ENCODE assay signal across 9 cellular contexts in the genomic region with DNA sequence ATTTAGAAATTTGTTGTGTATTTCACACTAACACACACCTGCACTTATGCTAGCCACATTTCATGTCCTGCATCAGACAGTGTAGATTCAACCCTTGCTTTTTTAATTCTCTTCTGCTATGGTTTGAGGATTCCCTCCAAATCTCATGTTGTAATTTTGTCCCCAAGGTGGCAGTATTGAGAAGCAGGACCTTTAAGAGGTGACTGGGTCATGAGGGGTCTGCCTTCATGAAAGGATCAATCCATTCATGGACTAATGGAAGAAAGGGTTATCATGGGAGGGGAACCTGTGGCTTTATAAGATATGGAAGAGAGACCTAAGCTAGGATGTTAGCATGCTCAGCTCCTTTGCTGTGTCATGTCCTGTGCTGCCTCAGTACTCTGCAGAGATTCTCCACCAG.
DNase-seq lines count a peak whose midpoint lies in the region; ATAC-seq and TF ChIP-seq lines count a peak whose summit lies in the region.
"Had no signal": no experiment of that assay in that cellular context is flagged by ENCODE, and none has a peak within 500 bp of the region (broad histone marks: within the 10 kb centered on the region; RNA-seq: fewer than 3 reads in every experiment).

No MANE protein-coding gene starts in this region.

- H3K56ac ChIP-seq in H9 (ENCODE audit: insufficient read length, low read depth, low read length): no peak overlapping the region

- no peaks in the 10 kb centered on the region for H3K36me3 ChIP-seq in PC-9 (ENCODE audit: low read depth)
- H3K36me3 ChIP-seq: suprapubic skin had no signal

- H4K8ac ChIP-seq in H9 (replicated peaks; ENCODE audit: insufficient read length, low read depth, low read length): no peak overlapping the region

- no peaks in the 10 kb centered on the region; the same call in 1 of the 2 replicates for H3K4me1 ChIP-seq in H9 (ENCODE audit: insufficient read depth, low read length)
- no peaks in the 10 kb centered on the region for H3K4me1 ChIP-seq in PC-9 (replicated peaks; ENCODE audit: insufficient read depth)
- H3K4me1 ChIP-seq: suprapubic skin had no signal

- H3K36me3 Mint-ChIP-seq in H9 (ENCODE audit: insufficient read depth in 1 of 3, low read depth in 3 of 3): no peaks in the 10 kb centered on the region
- H3K36me3 Mint-ChIP-seq in activated naive CD4-positive, alpha-beta T cell treated with anti-CD3 and anti-CD28 coated beads, Interleukin-2, amount 50 U/mL, for 72 hours: peaks cover 0 to under 1% of the 10 kb centered on the region in 2 donors

- no peak overlapping the region for H2BK20ac ChIP-seq in H9 (ENCODE audit: low read depth, low read length, poor library complexity, severe bottlenecking)

- H3K79me1 ChIP-seq in H9 (ENCODE audit: insufficient read depth, low read depth, low read length, poor library complexity, severe bottlenecking): no peaks in the 10 kb centered on the region

- DNase-seq in H9: peak; percentile 30
- no peak for DNase-seq in PC-9
- DNase-seq in fibroblast of villous mesenchyme (ENCODE audit: low read depth): peak; percentile 6
- DNase-seq in retinal pigment epithelial cell (ENCODE audit: low read depth): no peak
- no peak for DNase-seq in mesenteric fat pad (ENCODE audit: low spot score)
- no peak for DNase-seq in activated naive CD4-positive, alpha-beta T cell treated with anti-CD3 and anti-CD28 coated beads, Interleukin-2, amount 50 U/mL, for 72 hours (ENCODE audit: low spot score in 2 of 2)

- CTCF ChIA-PET in PC-9 (lab: Charles Lee): no interaction called here

- intact Hi-C loops in PC-9 (cut with micrococcal nuclease; ENCODE audit: unreplicated experiment): no loop called here

- H3K9me3 ChIP-seq in H9 (ENCODE audit: control insufficient read depth, low read depth, low read length): no peaks in the 10 kb centered on the region
- no peaks in the 10 kb centered on the region for H3K9me3 ChIP-seq in PC-9 (ENCODE audit: insufficient read depth, low read depth)
- H3K9me3 ChIP-seq: mucosa of descending colon, suprapubic skin had no signal

- H3F3A ChIP-seq in PC-9 (ENCODE audit: insufficient read depth, low read depth): no peaks in the 10 kb centered on the region

- no peak overlapping the region for H3K9ac ChIP-seq in H9 (ENCODE audit: extremely low read depth, insufficient read length, low read length)

- no peak overlapping the region for H3K27ac ChIP-seq in H9 (ENCODE audit: insufficient read length, low read depth, low read length)
- H3K27ac ChIP-seq in PC-9: no peak overlapping the region
- H3K27ac ChIP-seq: suprapubic skin had no signal

- no peaks in the 10 kb centered on the region for H3K9me3 Mint-ChIP-seq in H9
- H3K9me3 Mint-ChIP-seq in activated naive CD4-positive, alpha-beta T cell treated with anti-CD3 and anti-CD28 coated beads, Interleukin-2, amount 50 U/mL, for 72 hours: peaks cover 26 to 39% of the 10 kb centered on the region in 2 donors

- no peak overlapping the region for H3K23ac ChIP-seq in H9 (ENCODE audit: insufficient read length, low read depth, low read length)

- peaks cover 4% of the 10 kb centered on the region in 2 experiments for H3K4me1 Mint-ChIP-seq in H9

- H3K4me3 ChIP-seq in PC-9 (no peak overlapping the region), fibroblast of villous mesenchyme (ENCODE audit: low read depth, low read length) (no peak overlapping the region), retinal pigment epithelial cell (ENCODE audit: low read length) (no peak overlapping the region)
- H3K4me3 ChIP-seq: mucosa of descending colon, suprapubic skin had no signal

- no peak overlapping the region for H2AK5ac ChIP-seq in H9 (ENCODE audit: insufficient read length, low read length)

- peaks cover under 1% of the 10 kb centered on the region; the same call in 1 of the 2 replicates for H3K9me2 ChIP-seq in PC-9 (ENCODE audit: insufficient read depth)

- H3K27me3 Mint-ChIP-seq in H9 (ENCODE audit: low read depth): no peaks in the 10 kb centered on the region

- no peak overlapping the region for H3T11ph ChIP-seq in H9 (ENCODE audit: low read length)

- H2AFZ ChIP-seq in H9 (ENCODE audit: low read length) (no peak overlapping the region), PC-9 (no peak overlapping the region)

- no peak overlapping the region for H2BK15ac ChIP-seq in H9 (ENCODE audit: low read depth, low read length)

- no TSS peak for BruUV-seq in PC-9 (replicated peaks; lab: Mats Ljungman, UMichigan)

- H4K20me1 ChIP-seq in H9 (ENCODE audit: control insufficient read depth, insufficient read depth, insufficient read length) (no peaks in the 10 kb centered on the region), PC-9 (ENCODE audit: insufficient read depth) (no peaks in the 10 kb centered on the region)

- H3K79me2 ChIP-seq in H9 (ENCODE audit: insufficient read depth, low read length): no peaks in the 10 kb centered on the region
- no peaks in the 10 kb centered on the region for H3K79me2 ChIP-seq in PC-9 (ENCODE audit: low read depth)

- H3K23me2 ChIP-seq in H9 (ENCODE audit: insufficient read length, low read depth, low read length, poor library complexity, severe bottlenecking): no peaks in the 10 kb centered on the region

- H3K4me3 Mint-ChIP-seq in H9: no peak overlapping the region

- POLR2A ChIA-PET in PC-9 (lab: Charles Lee; ENCODE audit: unreplicated experiment): no interaction called here

- TF ChIP-seq CTCF in H9 (conservative IDR thresholded peaks at IDR 0.05) (peak; percentile 75), PC-9 (conservative IDR thresholded peaks at IDR 0.05) (peak; percentile 48; the same call in 1 of the 2 replicates), fibroblast of villous mesenchyme (IDR thresholded peaks at IDR 0.05; ENCODE audit: insufficient read depth, low read depth, low read length) (peak; percentile 48), retinal pigment epithelial cell (conservative IDR thresholded peaks at IDR 0.05; ENCODE audit: low read depth, low read length) (peak; percentile 66)

- no peak overlapping the region for H2BK120ac ChIP-seq in H9 (ENCODE audit: low read depth, low read length, poor library complexity, severe bottlenecking)

- no peaks in the 10 kb centered on the region for H3K27me3 ChIP-seq in H9 (ENCODE audit: insufficient read depth, low read length)
- no peaks in the 10 kb centered on the region for H3K27me3 ChIP-seq in PC-9 (ENCODE audit: insufficient read depth, low read depth)
- H3K27me3 ChIP-seq: suprapubic skin had no signal

- no peak overlapping the region for H3K4me2 ChIP-seq in H9 (ENCODE audit: insufficient read depth, insufficient read length, low read length)
- no peak overlapping the region for H3K4me2 ChIP-seq in PC-9

- no peak overlapping the region for H3K14ac ChIP-seq in H9 (ENCODE audit: insufficient read depth, low read length)

- H4K5ac ChIP-seq in H9 (ENCODE audit: insufficient read length, low read depth, low read length): no peak overlapping the region

- H2BK5ac ChIP-seq in H9 (ENCODE audit: insufficient read length, low read length): no peak overlapping the region

- no peak overlapping the region for H4K91ac ChIP-seq in H9 (ENCODE audit: insufficient read length, low read depth, low read length)

- no peak overlapping the region for H3K18ac ChIP-seq in H9 (ENCODE audit: insufficient read length, low read depth, low read length)

- no peak overlapping the region for H3K27ac Mint-ChIP-seq in H9
- no peak overlapping the region for H3K27ac Mint-ChIP-seq in activated naive CD4-positive, alpha-beta T cell treated with anti-CD3 and anti-CD28 coated beads, Interleukin-2, amount 50 U/mL, for 72 hours

- no peak overlapping the region for H2BK12ac ChIP-seq in H9 (ENCODE audit: insufficient read length, low read depth, low read length)

- no peak overlapping the region for H3K4ac ChIP-seq in H9 (ENCODE audit: low read depth, low read length)

- ATAC-seq in activated naive CD4-positive, alpha-beta T cell treated with anti-CD3 and anti-CD28 coated beads, Interleukin-2, amount 50 U/mL, for 72 hours: no peak
- ATAC-seq in HG03520 (IDR thresholded peaks at IDR 0.05; ENCODE audit: unreplicated experiment): no peak
- ATAC-seq: mucosa of descending colon had no signal

Comparison
In these comparisons a context has a peak if more than half of its experiments do, and no peak if none do; other contexts are left out.
1. DNase-seq: peak in H9 (single experiment) and fibroblast of villous mesenchyme (single experiment); none in PC-9 (0 of 2), retinal pigment epithelial cell (single experiment), mesenteric fat pad (single experiment) and activated naive CD4-positive, alpha-beta T cell treated with anti-CD3 and anti-CD28 coated beads, Interleukin-2, amount 50 U/mL, for 72 hours (0 of 2).
2. Peak in every context shown above with its lines, with median percentiles within 50 percentile points of each other: CTCF ChIP-seq.